25 cellular contexts compared by ENCODE assay signal in the genomic region with DNA sequence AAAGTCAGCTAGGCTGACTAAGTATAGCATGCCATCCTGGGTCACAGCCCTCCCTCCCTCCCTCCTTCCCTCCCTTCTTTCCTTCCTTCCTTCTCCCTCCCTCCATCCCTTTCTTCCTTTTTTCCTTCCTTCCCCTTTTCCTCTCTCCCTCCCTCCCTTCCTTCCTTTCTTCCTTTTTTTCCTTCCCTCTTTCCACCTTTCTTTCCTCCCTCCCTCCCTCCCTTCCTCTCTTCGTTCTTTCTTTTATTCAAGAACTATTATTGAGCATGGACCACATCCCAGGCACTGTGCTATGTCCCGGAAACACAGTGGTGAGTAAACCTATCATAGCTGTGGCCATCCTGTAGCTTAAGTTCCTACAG.
A peak's percentile ranks its signal among the peaks of the same experiment; 100 is the strongest.
DNase-seq lines count a peak whose midpoint lies in the region; ATAC-seq and TF ChIP-seq lines count a peak whose summit lies in the region.
"Had no signal": no experiment of that assay in that cellular context is flagged by ENCODE, and none has a peak within 500 bp of the region (broad histone marks: within the 10 kb centered on the region; RNA-seq: fewer than 3 reads in every experiment).

No MANE protein-coding gene starts in this region.

- H3K9me3 ChIP-seq in neuronal stem cell (replicated peaks in 1 of 2; ENCODE audit: control insufficient read depth in 2 of 2, insufficient read depth in 1 of 2, low read depth in 1 of 2, low read length in 2 of 2): no peaks in the 10 kb centered on the region
- H3K9me3 ChIP-seq: BLaER1 treated with 17β-estradiol and CSF1 and Interleukin-3, amounts not matched to agents 10 nM and 100 nM; gastrocnemius medialis; thoracic aorta had no signal

- no peaks in the 10 kb centered on the region for H3K27me3 Mint-ChIP-seq in activated T-cell treated with anti-CD3 and anti-CD28 coated beads, Interleukin-2, amount 50 U/mL, for 72 hours (ENCODE audit: low read depth)
- no peaks in the 10 kb centered on the region for H3K27me3 Mint-ChIP-seq in activated naive CD8-positive, alpha-beta T cell treated with anti-CD3 and anti-CD28 coated beads, Interleukin-2, amount 10 ng/mL, durations not matched to agents 7 days and 5 days
- H3K27me3 Mint-ChIP-seq: stimulated activated memory B cell treated with anti-CD40 and anti-IgM and Interleukin-4, amounts not matched to agents 10 μg/mL and 1 μg/mL and 100 μg/mL, for 72 hours had no signal

- POLR2A ChIA-PET in activated naive CD8-positive, alpha-beta T cell treated with anti-CD3 and anti-CD28 coated beads, Interleukin-2, amount 10 ng/mL, durations not matched to agents 7 days and 5 days (lab: Charles Lee): interaction anchor here (0.8 to 2.9 kb wide), 7 partner anchors 11 to 71 kb away, joined by 3 to 21 read pairs (median 6); no protein-coding TSS in a partner anchor

- no peak for TF ChIP-seq POLR2A in NB4 (IDR thresholded peaks at IDR 0.05; ENCODE audit: extremely low read depth, insufficient read length)

- no peaks in the 10 kb centered on the region for H3K27me3 ChIP-seq in neuronal stem cell (ENCODE audit: control insufficient read depth in 3 of 3, insufficient read depth in 3 of 3, low read depth in 1 of 3, low read length in 3 of 3)
- H3K27me3 ChIP-seq: BLaER1 treated with 17β-estradiol and CSF1 and Interleukin-3, amounts not matched to agents 10 nM and 100 nM had no signal

- H3K23ac ChIP-seq in neuronal stem cell (ENCODE audit: low read depth, low read length, poor library complexity): no peak overlapping the region

- H2BK5ac ChIP-seq in neuronal stem cell (ENCODE audit: low read length): no peak overlapping the region

- H3K4ac ChIP-seq in neuronal stem cell (ENCODE audit: low read length): no peak overlapping the region

- no peak overlapping the region for H2BK15ac ChIP-seq in neuronal stem cell (ENCODE audit: low read length)

- no peak overlapping the region for H3K27ac ChIP-seq in neuronal stem cell (replicated peaks; ENCODE audit: low read length)
- H3K27ac ChIP-seq: BLaER1 treated with 17β-estradiol and CSF1 and Interleukin-3, amounts not matched to agents 10 nM and 100 nM; gastrocnemius medialis; SK-N-MC; thoracic aorta had no signal

- TF ChIP-seq CTCF in NB4 (IDR thresholded peaks at IDR 0.05; ENCODE audit: low read depth, low read length): no peak

- peak overlapping the region; percentile 72 to 87 for H3K4me3 Mint-ChIP-seq in activated T-cell treated with anti-CD3 and anti-CD28 coated beads, Interleukin-2, amount 50 U/mL, for 72 hours
- no peak overlapping the region for H3K4me3 Mint-ChIP-seq in activated naive CD8-positive, alpha-beta T cell treated with anti-CD3 and anti-CD28 coated beads, Interleukin-2, amount 10 ng/mL, durations not matched to agents 7 days and 5 days
- H3K4me3 Mint-ChIP-seq: H9; neural crest cell; stimulated activated memory B cell treated with anti-CD40 and anti-IgM and Interleukin-4, amounts not matched to agents 10 μg/mL and 1 μg/mL and 100 μg/mL, for 72 hours; WTC11 had no signal

- no peaks in the 10 kb centered on the region for H3K36me3 ChIP-seq in neuronal stem cell (replicated peaks in 1 of 2; ENCODE audit: control insufficient read depth in 2 of 2, insufficient read depth in 2 of 2, low read length in 2 of 2)
- H3K36me3 ChIP-seq: BLaER1 treated with 17β-estradiol and CSF1 and Interleukin-3, amounts not matched to agents 10 nM and 100 nM; gastrocnemius medialis; thoracic aorta had no signal

- H3K4me2 ChIP-seq in neuronal stem cell (ENCODE audit: insufficient read depth, low read length, poor library complexity, severe bottlenecking): no peak overlapping the region
- H3K4me2 ChIP-seq: BLaER1 treated with 17β-estradiol and CSF1 and Interleukin-3, amounts not matched to agents 10 nM and 100 nM had no signal

- H3K9me3 Mint-ChIP-seq in activated T-cell treated with anti-CD3 and anti-CD28 coated beads, Interleukin-2, amount 50 U/mL, for 72 hours: no peaks in the 10 kb centered on the region
- H3K9me3 Mint-ChIP-seq in activated naive CD8-positive, alpha-beta T cell treated with anti-CD3 and anti-CD28 coated beads, Interleukin-2, amount 10 ng/mL, durations not matched to agents 7 days and 5 days: no peaks in the 10 kb centered on the region
- H3K9me3 Mint-ChIP-seq: neural crest cell; stimulated activated memory B cell treated with anti-CD40 and anti-IgM and Interleukin-4, amounts not matched to agents 10 μg/mL and 1 μg/mL and 100 μg/mL, for 72 hours had no signal

- H3K14ac ChIP-seq in neuronal stem cell (ENCODE audit: low read length): no peak overlapping the region

- peaks cover 98% of the 10 kb centered on the region for H3K4me1 Mint-ChIP-seq in activated T-cell treated with anti-CD3 and anti-CD28 coated beads, Interleukin-2, amount 50 U/mL, for 72 hours (ENCODE audit: low read depth)
- peaks cover 54% of the 10 kb centered on the region for H3K4me1 Mint-ChIP-seq in activated naive CD8-positive, alpha-beta T cell treated with anti-CD3 and anti-CD28 coated beads, Interleukin-2, amount 10 ng/mL, durations not matched to agents 7 days and 5 days

- no peak overlapping the region for H2BK12ac ChIP-seq in neuronal stem cell (ENCODE audit: low read length)

- no peak overlapping the region for H4K91ac ChIP-seq in neuronal stem cell (ENCODE audit: low read depth, low read length, poor library complexity)

- no peaks in the 10 kb centered on the region for H3K79me1 ChIP-seq in neuronal stem cell (ENCODE audit: low read depth, low read length)

- H2AK5ac ChIP-seq in neuronal stem cell (ENCODE audit: low read depth, low read length): no peak overlapping the region

- peaks cover 13 to 15% of the 10 kb centered on the region in 2 donors for H3K36me3 Mint-ChIP-seq in activated T-cell treated with anti-CD3 and anti-CD28 coated beads, Interleukin-2, amount 50 U/mL, for 72 hours (ENCODE audit: insufficient read depth in 2 of 2)
- H3K36me3 Mint-ChIP-seq in activated naive CD8-positive, alpha-beta T cell treated with anti-CD3 and anti-CD28 coated beads, Interleukin-2, amount 10 ng/mL, durations not matched to agents 7 days and 5 days: peaks cover 3% of the 10 kb centered on the region
- H3K36me3 Mint-ChIP-seq: stimulated activated memory B cell treated with anti-CD40 and anti-IgM and Interleukin-4, amounts not matched to agents 10 μg/mL and 1 μg/mL and 100 μg/mL, for 72 hours had no signal

- 100% methylated on average over 1 of the region's 2 CpGs; no CpG with 5 or more reads in 1 of the 2 donors for WGBS in neuronal stem cell (ENCODE audit: extremely low coverage in 2 of 2, insufficient read length in 2 of 2, insufficient replicate concordance in 1 of 2), 2 donors

- no peak overlapping the region for H4K8ac ChIP-seq in neuronal stem cell (ENCODE audit: low read depth, low read length)

- H2BK120ac ChIP-seq in neuronal stem cell (ENCODE audit: low read depth, low read length): no peak overlapping the region

- H3K27ac Mint-ChIP-seq in activated T-cell treated with anti-CD3 and anti-CD28 coated beads, Interleukin-2, amount 50 U/mL, for 72 hours: peak overlapping the region; percentile 97
- H3K27ac Mint-ChIP-seq in activated naive CD8-positive, alpha-beta T cell treated with anti-CD3 and anti-CD28 coated beads, Interleukin-2, amount 10 ng/mL, durations not matched to agents 7 days and 5 days: peak overlapping the region; percentile 87
- H3K27ac Mint-ChIP-seq: H9; stimulated activated memory B cell treated with anti-CD40 and anti-IgM and Interleukin-4, amounts not matched to agents 10 μg/mL and 1 μg/mL and 100 μg/mL, for 72 hours; WTC11 had no signal

- H3K4me1 ChIP-seq in neuronal stem cell (ENCODE audit: control insufficient read depth in 2 of 2, insufficient read depth in 1 of 2, low read depth in 1 of 2, low read length in 2 of 2): peaks cover 14 to 18% of the 10 kb centered on the region in 2 donors
- H3K4me1 ChIP-seq: BLaER1 treated with 17β-estradiol and CSF1 and Interleukin-3, amounts not matched to agents 10 nM and 100 nM had no signal

- peak overlapping the region; percentile 66 for H3K18ac ChIP-seq in neuronal stem cell (ENCODE audit: low read length)

- ATAC-seq in activated T-cell treated with anti-CD3 and anti-CD28 coated beads, Interleukin-2, amount 50 U/mL, for 72 hours (replicated peaks in 1 of 2): no peak
- ATAC-seq in activated naive CD8-positive, alpha-beta T cell treated with anti-CD3 and anti-CD28 coated beads, Interleukin-2, amount 10 ng/mL, durations not matched to agents 7 days and 5 days (ENCODE audit: low read depth): no peak
- ATAC-seq: esophagus mucosa; stimulated activated memory B cell treated with anti-CD40 and anti-IgM and Interleukin-4, amounts not matched to agents 10 μg/mL and 1 μg/mL and 100 μg/mL, for 72 hours had no signal

- H3K9ac ChIP-seq in neuronal stem cell (ENCODE audit: low read depth, low read length, poor library complexity): no peak overlapping the region
- H3K9ac ChIP-seq: BLaER1 treated with 17β-estradiol and CSF1 and Interleukin-3, amounts not matched to agents 10 nM and 100 nM had no signal

- no peak for DNase-seq in activated T-cell treated with anti-CD3 and anti-CD28 coated beads, Interleukin-2, amount 50 U/mL, for 72 hours
- DNase-seq in activated T-cell treated with anti-CD3 and anti-CD28 coated beads for 4 hours: no peak
- DNase-seq in NB4 (ENCODE audit: low read depth): peak; percentile 39
- DNase-seq in activated naive CD8-positive, alpha-beta T cell treated with anti-CD3 and anti-CD28 coated beads, Interleukin-2, amount 10 ng/mL, durations not matched to agents 7 days and 5 days: no peak
- no peak for DNase-seq in neuronal stem cell (ENCODE audit: low spot score)
- no peak for DNase-seq in GM03348 (ENCODE audit: low spot score)
- no peak for DNase-seq in EL
- no peak for DNase-seq in NK-92 (lab: John Stamatoyannopoulos, UW; ENCODE audit: unreplicated experiment)
- DNase-seq: ACHN; activated gamma-delta T cell; effector CD8-positive, alpha-beta T cell; gastrocnemius medialis; H9; hippocampal formation; MM.1S; NCI-H524; stimulated activated CD4-positive, alpha-beta T cell treated with anti-CD3 and anti-CD28 coated beads, Interleukin-1b, Interleukin-23, amount 100 ng/mL, for 48 hours; T1000 had no signal

- H2AFZ ChIP-seq in neuronal stem cell (ENCODE audit: low read length): no peak overlapping the region

- H3K4me3 ChIP-seq in NB4 (ENCODE audit: low read depth, low read length): peak overlapping the region; percentile 30
- H3K4me3 ChIP-seq in neuronal stem cell (ENCODE audit: low read length in 2 of 2): no peak overlapping the region
- H3K4me3 ChIP-seq: BLaER1 treated with 17β-estradiol and CSF1 and Interleukin-3, amounts not matched to agents 10 nM and 100 nM; gastrocnemius medialis; SK-N-MC; thoracic aorta had no signal
